Comparison of ENCODE assay signal across 24 cellular contexts in the genomic region with DNA sequence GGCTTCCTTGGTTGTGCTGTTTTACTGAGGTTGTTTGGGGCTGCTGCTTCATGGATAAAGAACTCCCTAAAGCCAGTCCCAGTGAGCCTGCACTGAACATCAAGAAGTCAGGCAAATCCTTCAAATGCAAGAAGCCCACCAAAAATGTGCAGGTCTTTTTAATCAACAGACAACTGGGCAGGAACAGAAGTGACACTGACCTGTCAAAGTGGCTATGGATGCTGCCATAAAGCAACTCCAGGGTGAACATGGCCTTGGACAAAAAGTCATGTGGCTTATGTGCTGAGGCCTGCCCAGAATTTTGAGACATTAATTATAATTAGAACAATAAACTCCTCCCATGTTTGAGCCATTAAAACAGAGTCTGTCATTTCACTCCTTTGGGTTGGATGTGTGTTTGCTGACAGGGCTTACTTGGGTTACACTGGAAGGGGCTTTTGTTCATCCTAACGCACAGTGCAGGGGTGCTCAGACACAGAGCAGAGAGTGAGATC. TPM values are rescaled to one million over a fixed set of nuclear protein-coding genes. Genes with fewer than 3 reads are reported as not detected.
DNase-seq lines count a peak whose midpoint lies in the region; ATAC-seq, FAIRE-seq and TF ChIP-seq lines count a peak whose summit lies in the region.
"Had no signal": no experiment of that assay in that cellular context is flagged by ENCODE, and none has a peak within 500 bp of the region (broad histone marks: within the 10 kb centered on the region; RNA-seq: fewer than 3 reads in every experiment).

A gene (plus strand): TSS at position 51 of the 494 bp plus-strand sequence. CDS start 0 bp downstream, at position 51.

- H3K4me3 Mint-ChIP-seq in activated T-cell treated with anti-CD3 and anti-CD28 coated beads, Interleukin-2, amount 50 U/mL, for 72 hours: no peak within 1 kb of the TSS
- H3K4me3 Mint-ChIP-seq: B cell; CD4-positive, alpha-beta T cell; GM23338; HFFc6 had no signal

- TF ChIP-seq CTCF in neutrophil (IDR thresholded peaks at IDR 0.05) (no peak), D721Med (IDR thresholded peaks at IDR 0.05; ENCODE audit: insufficient read depth, missing control alignments) (no peak)

- H3K27ac ChIP-seq in neutrophil: peak within 1 kb of the TSS; percentile 66
- H3K27ac ChIP-seq: 22Rv1, BLaER1, C4-2B had no signal

- H3K36me3 Mint-ChIP-seq in activated T-cell treated with anti-CD3 and anti-CD28 coated beads, Interleukin-2, amount 50 U/mL, for 72 hours (ENCODE audit: insufficient read depth in 2 of 2): peaks cover 0 to 2% of the 10 kb centered on the region in 2 donors
- H3K36me3 Mint-ChIP-seq: CD8-positive, alpha-beta memory T cell had no signal

- peak within 1 kb of the TSS; percentile 57 for H3K27ac Mint-ChIP-seq in activated T-cell treated with anti-CD3 and anti-CD28 coated beads, Interleukin-2, amount 50 U/mL, for 72 hours
- H3K27ac Mint-ChIP-seq: B cell; CD4-positive, alpha-beta T cell; GM23338; HFFc6 had no signal

- H3K27me3 Mint-ChIP-seq in activated T-cell treated with anti-CD3 and anti-CD28 coated beads, Interleukin-2, amount 50 U/mL, for 72 hours (ENCODE audit: low read depth): peaks cover 18% of the 10 kb centered on the region
- H3K27me3 Mint-ChIP-seq: B cell; CD4-positive, alpha-beta T cell; CD8-positive, alpha-beta memory T cell had no signal

- H3K9me3 ChIP-seq in neutrophil: no peaks in the 10 kb centered on the region
- H3K9me3 ChIP-seq: BLaER1, HAP-1 had no signal

- peaks cover 7 to 11% of the 10 kb centered on the region in 2 donors for H3K9me3 Mint-ChIP-seq in activated T-cell treated with anti-CD3 and anti-CD28 coated beads, Interleukin-2, amount 50 U/mL, for 72 hours
- H3K9me3 Mint-ChIP-seq: CD8-positive, alpha-beta memory T cell had no signal

- H3K4me3 ChIP-seq in neutrophil (ENCODE audit: low read depth in 1 of 2, low read length in 1 of 2): no peak within 1 kb of the TSS
- H3K4me3 ChIP-seq: BLaER1, GM23338, HAP-1 had no signal

- no peaks in the 10 kb centered on the region for H3K27me3 ChIP-seq in neutrophil

- no peaks in the 10 kb centered on the region for H3K36me3 ChIP-seq in neutrophil
- H3K36me3 ChIP-seq: BLaER1, HAP-1 had no signal

- FAIRE-seq in colon (lab: Jason Lieb, UNC) (peak; percentile 86), D721Med (lab: Jason Lieb, UNC) (no peak)
- FAIRE-seq: A204.1, GM12891, GM18507, H54 had no signal

- peaks cover 22 to 23% of the 10 kb centered on the region in 2 experiments for H3K4me1 ChIP-seq in neutrophil (ENCODE audit: control insufficient read depth in 1 of 2, insufficient read depth in 1 of 2, low read depth in 1 of 2, low read length in 1 of 2)
- H3K4me1 ChIP-seq: BLaER1, HAP-1 had no signal

- DNase-seq in activated T-cell treated with anti-CD3 and anti-CD28 coated beads, Interleukin-2, amount 50 U/mL, for 72 hours: no peak
- DNase-seq in activated T-cell treated with anti-CD3 and anti-CD28 coated beads, Interleukin-2, amount 50 U/mL, for 48 hours: no peak
- no peak for DNase-seq in D721Med (ENCODE audit: insufficient read length, low spot score)
- DNase-seq: CD4-positive, alpha-beta T cell; CD8-positive, alpha-beta memory T cell; DMS53; DMS79 treated with DMSO at 0.1 percent for 48 hours; GF-D8; HFFc6 had no signal

- no peak for ATAC-seq in activated T-cell treated with anti-CD3 and anti-CD28 coated beads, Interleukin-2, amount 50 U/mL, for 72 hours (replicated peaks in 1 of 2)
- no peak for ATAC-seq in GM18868 (IDR thresholded peaks at IDR 0.05; ENCODE audit: unreplicated experiment)
- ATAC-seq: GM23338 had no signal

- no peaks in the 10 kb centered on the region for H3K4me1 Mint-ChIP-seq in activated T-cell treated with anti-CD3 and anti-CD28 coated beads, Interleukin-2, amount 50 U/mL, for 72 hours (ENCODE audit: low read depth)

RNA-seq across cellular contexts. Expression of the gene that starts here (rescaled TPM):
- total RNA-seq in activated T-cell treated with anti-CD3 and anti-CD28 coated beads, Interleukin-2, amount 50 U/mL, for 72 hours: not detected
- total RNA-seq: B cell; CD4-positive, alpha-beta T cell; CD8-positive, alpha-beta memory T cell; Daoy; G401; GM23338; HFFc6 had no signal
